Comparison of ENCODE assay signal across 8 cellular contexts in the genomic region with DNA sequence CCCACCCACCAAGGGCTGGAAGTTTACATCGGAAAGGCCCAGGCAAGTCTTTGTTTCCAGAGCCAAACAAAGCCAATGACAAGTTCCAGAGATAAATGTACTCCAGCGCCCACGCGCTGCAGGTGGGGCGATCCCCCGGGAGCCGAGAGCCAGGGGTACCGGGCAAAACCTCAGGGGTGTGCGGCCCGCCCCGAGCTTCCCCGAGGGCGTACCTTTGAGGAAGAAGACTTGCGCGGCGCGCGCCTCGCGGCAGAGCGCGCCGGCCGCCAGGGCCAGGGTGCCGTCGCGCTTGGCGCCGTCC. TPM values are rescaled to one million over a fixed set of nuclear protein-coding genes. Genes with fewer than 3 reads are reported as not detected.
DNase-seq lines count a peak whose midpoint lies in the region; ATAC-seq and TF ChIP-seq lines count a peak whose summit lies in the region.

No MANE protein-coding gene starts in this region.

- H3K27me3 ChIP-seq in adrenal gland (no peaks in the 10 kb centered on the region), right lobe of liver (no peaks in the 10 kb centered on the region)

- H3K4me3 Mint-ChIP-seq in type B pancreatic cell: peak overlapping the region; percentile 96

- H3K27me3 Mint-ChIP-seq in type B pancreatic cell: no peaks in the 10 kb centered on the region

- H3K9me3 Mint-ChIP-seq in type B pancreatic cell: no peaks in the 10 kb centered on the region

- no peak for ATAC-seq in right lobe of liver

- H3K27ac ChIP-seq in 22Rv1 (peak overlapping the region; percentile 92), adrenal gland (peak overlapping the region; percentile 99 to 100 (median 99)), right lobe of liver (peak overlapping the region; percentile 99 to 100 (median 99))

- no peaks in the 10 kb centered on the region for H3K9me3 ChIP-seq in adrenal gland (replicated peaks in 1 of 3)
- H3K9me3 ChIP-seq in right lobe of liver: no peaks in the 10 kb centered on the region

- 0 to 2% (median 0%) methylated on average over 1 to 29 of the region's 29 CpGs for WGBS in adrenal gland, 4 donors
- 0% methylated on average over 1 of the region's 29 CpGs for WGBS in right lobe of liver (ENCODE audit: insufficient coverage, low coverage, low lambda C conversion rate, missing lambda C conversion rate)

- CTCF ChIA-PET in GM10248 (lab: Yijun Ruan, JAX): interaction anchor here (0.9 to 5.7 kb wide), 18 partner anchors 9 to 162 kb away, joined by 3 to 57 read pairs (median 7); no protein-coding TSS in a partner anchor

- POLR2A ChIA-PET in GM10248 (lab: Yijun Ruan, JAX): interaction anchor here (0.7 to 2.6 kb wide), 16 partner anchors 9 to 1118 kb away, joined by 3 to 14 read pairs (median 8); a partner anchor contains a TSS

- peaks cover 0 to 27% of the 10 kb centered on the region in 2 donors for H3K36me3 ChIP-seq in adrenal gland (replicated peaks in 1 of 2)
- H3K36me3 ChIP-seq in right lobe of liver: peaks cover 9 to 34% (median 25%) of the 10 kb centered on the region in 4 donors

- H3K4me1 Mint-ChIP-seq in type B pancreatic cell (ENCODE audit: unreplicated experiment): peaks cover 47% of the 10 kb centered on the region

- TF ChIP-seq POLR2A in adrenal gland (IDR thresholded peaks at IDR 0.05) (no peak), right lobe of liver (IDR thresholded peaks at IDR 0.05) (no peak)

- DNase-seq in HFF-Myc (ENCODE audit: extremely low read depth, low read depth) (no peak), adrenal gland (peak in 2 of 7 donors; percentile 65 to 82), right lobe of liver (peak in 1 of 3 donors; percentile 76), type B pancreatic cell (ENCODE audit: extremely low spot score, unreplicated experiment) (no peak), GM10248 (ENCODE audit: extremely low spot score) (no peak), mucosa of gallbladder (ENCODE audit: low spot score) (no peak), NCI-H748 treated with DMSO at 0.1 percent for 48 hours (lab: John Stamatoyannopoulos, UW) (no peak)

- peaks cover 50 to 78% of the 10 kb centered on the region in 2 donors for H3K4me1 ChIP-seq in adrenal gland (replicated peaks in 1 of 2)
- H3K4me1 ChIP-seq in right lobe of liver: peaks cover 0 to 71% (median 21%) of the 10 kb centered on the region in 4 donors

- H3K4me3 ChIP-seq in HFF-Myc (replicated peaks; ENCODE audit: low read depth, low read length) (peak overlapping the region; percentile 80), adrenal gland (peak overlapping the region; percentile 18 to 90 (median 54)), right lobe of liver (peak overlapping the region; percentile 76 to 94 (median 87))

- peak overlapping the region; percentile 99 for H3K27ac Mint-ChIP-seq in type B pancreatic cell

- peaks cover 28% of the 10 kb centered on the region for H3K36me3 Mint-ChIP-seq in type B pancreatic cell

- no peak for TF ChIP-seq CTCF in 22Rv1 (IDR thresholded peaks at IDR 0.05)
- no peak for TF ChIP-seq CTCF in HFF-Myc (IDR thresholded peaks at IDR 0.05; ENCODE audit: low read depth, low read length, missing control alignments)
- no peak for TF ChIP-seq CTCF in adrenal gland (IDR thresholded peaks at IDR 0.05)
- no peak for TF ChIP-seq CTCF in right lobe of liver (IDR thresholded peaks at IDR 0.05)
- TF ChIP-seq CTCF in type B pancreatic cell (conservative IDR thresholded peaks at IDR 0.05): no peak
- TF ChIP-seq CTCF in GM10248 (IDR thresholded peaks at IDR 0.05; ENCODE audit: control extremely low read depth, extremely low read depth, low read depth, missing control alignments): no peak

- intact Hi-C loops in adrenal gland (cut with DNase I) (loop anchor here (5.0 to 10.0 kb wide), 2 partner anchors 97 to 134 kb away; no protein-coding TSS in a partner anchor), right lobe of liver (cut with DNase I) (no loop called here)

RNA-seq across cellular contexts. Expression of a gene that starts 0.7 kb away (rescaled TPM):
- total RNA-seq in adrenal gland (100 to 1,000 TPM in 7 of 8 donors, 10 to 100 TPM in 1; 60.5 to 603 (median 339) TPM), right lobe of liver (100 to 1,000 TPM; 106 to 407 (median 232) TPM), type B pancreatic cell (ENCODE audit: low replicate concordance) (50.9 and 163 TPM in 2 replicates), mucosa of gallbladder (240 TPM)
- 100 to 1,000 TPM in 1 of 3 donors, 10 to 100 TPM in 2; 59.5 to 107 (median 77.1) TPM for polyA plus RNA-seq in adrenal gland

Comparison
In these comparisons a context has a peak if more than half of its experiments do, and no peak if none do; other contexts are left out.
1. intact Hi-C loops: an anchor here in adrenal gland (5.0 to 10.0 kb wide); none called in right lobe of liver.